Comparison of ENCODE assay signal across 9 cellular contexts in the genomic region with DNA sequence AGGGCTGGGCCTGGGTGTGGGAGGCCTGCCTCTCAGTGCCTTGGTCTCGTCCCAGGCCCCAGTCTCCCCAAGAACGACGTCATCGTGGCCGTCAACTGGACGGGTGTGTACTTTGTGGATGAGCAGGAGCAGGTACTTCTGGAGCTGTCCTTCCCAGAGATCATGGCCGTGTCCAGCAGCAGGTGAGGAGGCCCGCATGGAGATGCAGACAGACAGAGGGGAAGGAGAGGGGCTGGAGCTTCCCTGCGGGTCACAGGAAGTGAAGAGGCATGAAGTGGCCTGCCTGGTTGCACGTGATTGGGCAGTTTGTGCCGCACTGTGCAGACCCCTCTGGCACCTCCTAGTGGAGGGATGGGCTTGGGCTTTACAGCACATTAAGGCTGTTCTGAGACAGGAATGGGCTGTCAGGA.
DNase-seq lines count a peak whose midpoint lies in the region; ATAC-seq, FAIRE-seq and TF ChIP-seq lines count a peak whose summit lies in the region.
"Had no signal": no experiment of that assay in that cellular context is flagged by ENCODE, and none has a peak within 500 bp of the region (broad histone marks: within the 10 kb centered on the region; RNA-seq: fewer than 3 reads in every experiment).

No MANE protein-coding gene starts in this region.

- TF ChIP-seq CTCF in PC-3 (conservative IDR thresholded peaks at IDR 0.05; ENCODE audit: low read depth, low read length) (peak; percentile 64), fibroblast of the aortic adventitia (IDR thresholded peaks at IDR 0.05; ENCODE audit: insufficient read depth, low read length) (peak; percentile 25), tibial artery (IDR thresholded peaks at IDR 0.05) (no peak)

- no peaks in the 10 kb centered on the region for H3K27me3 Mint-ChIP-seq in activated naive CD4-positive, alpha-beta T cell treated with anti-CD3 and anti-CD28 coated beads for 36 hours (ENCODE audit: low read depth)
- H3K27me3 Mint-ChIP-seq: activated naive CD4-positive, alpha-beta T cell treated with anti-CD3 and anti-CD28 coated beads, Interleukin-2, amount 50 U/mL, for 24 hours had no signal

- no peaks in the 10 kb centered on the region for H3K9me3 Mint-ChIP-seq in activated naive CD4-positive, alpha-beta T cell treated with anti-CD3 and anti-CD28 coated beads for 36 hours
- H3K9me3 Mint-ChIP-seq: activated naive CD4-positive, alpha-beta T cell treated with anti-CD3 and anti-CD28 coated beads, Interleukin-2, amount 50 U/mL, for 24 hours had no signal

- no peaks in the 10 kb centered on the region for H3K9me2 ChIP-seq in PC-3 (replicated peaks; ENCODE audit: low read length)

- no peaks in the 10 kb centered on the region for H3K36me3 ChIP-seq in PC-3 (ENCODE audit: low read depth, low read length)
- no peaks in the 10 kb centered on the region for H3K36me3 ChIP-seq in tibial artery

- BruUV-seq in PC-3 (replicated peaks; lab: Mats Ljungman, UMichigan) = no TSS peak

- H3K4me1 Mint-ChIP-seq in activated naive CD4-positive, alpha-beta T cell treated with anti-CD3 and anti-CD28 coated beads for 36 hours (ENCODE audit: low read depth) = no peaks in the 10 kb centered on the region
- H3K4me1 Mint-ChIP-seq: activated naive CD4-positive, alpha-beta T cell treated with anti-CD3 and anti-CD28 coated beads, Interleukin-2, amount 50 U/mL, for 24 hours had no signal

- no peaks in the 10 kb centered on the region for H4K20me1 ChIP-seq in PC-3 (ENCODE audit: low read length)

- POLR2A ChIA-PET in PC-3 (lab: Charles Lee; ENCODE audit: unreplicated experiment) = no interaction called here

- no peaks in the 10 kb centered on the region for H3K9me3 ChIP-seq in PC-3 (ENCODE audit: low read length)
- no peaks in the 10 kb centered on the region for H3K9me3 ChIP-seq in tibial artery

- H3K27ac Mint-ChIP-seq in activated naive CD4-positive, alpha-beta T cell treated with anti-CD3 and anti-CD28 coated beads for 36 hours = no peak overlapping the region
- H3K27ac Mint-ChIP-seq: activated naive CD4-positive, alpha-beta T cell treated with anti-CD3 and anti-CD28 coated beads, Interleukin-2, amount 50 U/mL, for 24 hours had no signal

- H3K4me1 ChIP-seq in PC-3 (ENCODE audit: insufficient read depth, low read length) (no peaks in the 10 kb centered on the region), tibial artery (no peaks in the 10 kb centered on the region)

- H2AFZ ChIP-seq in PC-3 (ENCODE audit: low read length) = no peak overlapping the region

- H3K9ac ChIP-seq in PC-3 (ENCODE audit: low read length) = no peak overlapping the region

- H3K27me3 ChIP-seq in PC-3 (ENCODE audit: low read length) (no peaks in the 10 kb centered on the region), tibial artery (no peaks in the 10 kb centered on the region)

- H3K4me2 ChIP-seq in PC-3 (ENCODE audit: low read length) = no peak overlapping the region

- ATAC-seq in PC-3 = peak; percentile 30; the same call in 1 of the 2 replicates
- no peak for ATAC-seq in HG03469 (IDR thresholded peaks at IDR 0.05; ENCODE audit: unreplicated experiment)
- ATAC-seq in Right ventricle myocardium inferior = no peak

- H3K4me3 ChIP-seq in PC-3 (ENCODE audit: low read length) (no peak overlapping the region), fibroblast of the aortic adventitia (ENCODE audit: low read depth, low read length) (no peak overlapping the region), tibial artery (no peak overlapping the region)

- H3K27ac ChIP-seq in PC-3 (ENCODE audit: low read length) (no peak overlapping the region), tibial artery (no peak overlapping the region)

- peak; percentile 38 for DNase-seq in activated naive CD4-positive, alpha-beta T cell treated with anti-CD3 and anti-CD28 coated beads for 36 hours
- DNase-seq in activated naive CD4-positive, alpha-beta T cell (lab: John Stamatoyannopoulos, UW) = no peak
- peak; percentile 43 for DNase-seq in PC-3
- no peak for DNase-seq in fibroblast of the aortic adventitia (ENCODE audit: low read depth)
- peak; percentile 11 to 39 for DNase-seq in tibial artery
- DNase-seq in frontal cortex (ENCODE audit: low spot score in 2 of 2) = no peak
- DNase-seq in Right ventricle myocardium inferior (ENCODE audit: missing footprints) = no peak

- no peaks in the 10 kb centered on the region for H3K36me3 Mint-ChIP-seq in activated naive CD4-positive, alpha-beta T cell treated with anti-CD3 and anti-CD28 coated beads for 36 hours (ENCODE audit: low read depth)
- H3K36me3 Mint-ChIP-seq: activated naive CD4-positive, alpha-beta T cell treated with anti-CD3 and anti-CD28 coated beads, Interleukin-2, amount 50 U/mL, for 24 hours had no signal

- no peak for FAIRE-seq in frontal cortex (lab: Jason Lieb, UNC)

- no peaks in the 10 kb centered on the region for H3F3A ChIP-seq in PC-3 (ENCODE audit: low read length, unreplicated experiment)

- H3K4me3 Mint-ChIP-seq in activated naive CD4-positive, alpha-beta T cell treated with anti-CD3 and anti-CD28 coated beads for 36 hours = no peak overlapping the region
- H3K4me3 Mint-ChIP-seq: activated naive CD4-positive, alpha-beta T cell treated with anti-CD3 and anti-CD28 coated beads, Interleukin-2, amount 50 U/mL, for 24 hours had no signal

- intact Hi-C loops in activated naive CD4-positive, alpha-beta T cell treated with anti-CD3 and anti-CD28 coated beads for 36 hours (cut with micrococcal nuclease) = loop anchor here (10.0 kb wide), 1 partner anchor 176 kb away; no protein-coding TSS in a partner anchor
- intact Hi-C loops in PC-3 (cut with micrococcal nuclease) (loop anchor here (5.0 to 10.0 kb wide), 3 partner anchors 106 to 206 kb away; a partner anchor contains a TSS), tibial artery (cut with DNase I; ENCODE audit: low total_unique reads) (loop anchor here (10.0 kb wide), 1 partner anchor 346 kb away; no protein-coding TSS in a partner anchor), Right ventricle myocardium inferior (cut with DNase I) (loop anchor here (5.0 kb wide), 1 partner anchor 349 kb away; no protein-coding TSS in a partner anchor)

- CTCF ChIA-PET in activated naive CD4-positive, alpha-beta T cell treated with anti-CD3 and anti-CD28 coated beads for 36 hours (lab: Charles Lee) = interaction anchor here (1.1 to 3.0 kb wide), 3 partner anchors 10 to 350 kb away, joined by 4 to 11 read pairs (median 5); no protein-coding TSS in a partner anchor
- CTCF ChIA-PET in PC-3 (lab: Charles Lee) = no interaction called here

- H3K79me2 ChIP-seq in PC-3 (ENCODE audit: low read length) = no peaks in the 10 kb centered on the region

Comparison
In these comparisons a context has a peak if more than half of its experiments do, and no peak if none do; other contexts are left out.
1. DNase-seq: peak in activated naive CD4-positive, alpha-beta T cell treated with anti-CD3 and anti-CD28 coated beads for 36 hours (single experiment), PC-3 (single experiment) and tibial artery (2 of 2); none in activated naive CD4-positive, alpha-beta T cell (0 of 4), fibroblast of the aortic adventitia (single experiment), frontal cortex (0 of 2) and Right ventricle myocardium inferior (single experiment).
2. CTCF ChIP-seq: peak in PC-3 (single experiment) and fibroblast of the aortic adventitia (single experiment); none in tibial artery (0 of 2).